ENCODE assay signal across 9 cellular contexts in the genomic region with DNA sequence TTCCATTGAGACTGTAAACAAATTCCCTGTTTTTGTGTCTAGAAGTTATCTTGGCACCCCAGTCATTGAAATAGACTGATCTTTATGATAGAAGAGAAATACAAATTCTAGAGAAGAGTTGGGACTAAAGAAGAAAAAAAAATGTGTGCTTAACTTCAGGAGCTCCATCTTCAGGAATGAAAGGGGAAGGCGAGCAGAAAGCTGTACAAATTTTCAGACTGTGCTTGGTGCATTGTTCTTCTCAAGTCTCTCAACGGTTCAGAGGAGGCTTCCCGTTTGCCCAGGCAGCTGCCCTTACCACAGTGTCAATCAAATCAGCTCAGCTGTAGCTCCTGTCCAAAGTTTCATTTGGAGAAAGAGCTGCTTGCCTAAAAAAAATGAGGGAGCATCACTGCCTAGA. TPM values are rescaled to one million over a fixed set of nuclear protein-coding genes. Genes with fewer than 3 reads are reported as not detected.
DNase-seq lines count a peak whose midpoint lies in the region; ATAC-seq and TF ChIP-seq lines count a peak whose summit lies in the region.
"Had no signal": no experiment of that assay in that cellular context is flagged by ENCODE, and none has a peak within 500 bp of the region (broad histone marks: within the 10 kb centered on the region; RNA-seq: fewer than 3 reads in every experiment).

No MANE protein-coding gene starts in this region.

- no peak overlapping the region for H3K4me3 ChIP-seq in HCT116 (replicated peaks in 1 of 2; ENCODE audit: low read depth in 1 of 2, low read length in 2 of 2)
- H3K4me3 ChIP-seq in aorta (ENCODE audit: low read length in 2 of 2), result no peak overlapping the region
- H3K4me3 ChIP-seq in testis, result no peak overlapping the region

- RAD21 ChIA-PET in HCT116 (lab: Charles Lee; ENCODE audit: low non-redundant PET in 1 of 2, low total read pairs in 2 of 2, uncharacterized antibody in 2 of 2, unreplicated experiment in 2 of 2), result interaction anchor here in 1 of 2 experiments (0.6 to 1.4 kb wide), 2 partner anchors 184 to 191 kb away, joined by 5 to 7 read pairs; no protein-coding TSS in a partner anchor

- no peak overlapping the region for H2AFZ ChIP-seq in HCT116 (ENCODE audit: low read depth, low read length, poor library complexity, severe bottlenecking)

- BruUV-seq in HCT116 (replicated peaks; lab: Mats Ljungman, UMichigan), result no TSS peak

- peaks cover 3% of the 10 kb centered on the region; the same call in 1 of the 2 replicates for H3K9me2 ChIP-seq in HCT116 (ENCODE audit: insufficient read depth)

- DNase-seq in COLO829 (ENCODE audit: low spot score) (peak; percentile 58), HCT116 (ENCODE audit: low read depth, low spot score) (peak; percentile 31), SKM-1 (lab: John Stamatoyannopoulos, UW; ENCODE audit: unreplicated experiment) (peak; percentile 9), iPS-NIHi7 (ENCODE audit: extremely low spot score) (peak; percentile 16), aorta (no peak), testis (no peak)
- DNase-seq: SHP77 treated with DMSO at 0.1 percent for 48 hours had no signal

- CTCF ChIA-PET in HCT116 (lab: Charles Lee), result interaction anchor here (1.1 to 2.7 kb wide), 3 partner anchors 25 to 183 kb away, joined by 7 to 21 read pairs (median 8); partner anchors contain the start of gene NGLY1

- H3K4me1 ChIP-seq in HCT116 (ENCODE audit: control insufficient read depth in 1 of 2, insufficient read depth in 2 of 2, low read length in 2 of 2), result no peaks in the 10 kb centered on the region
- no peaks in the 10 kb centered on the region for H3K4me1 ChIP-seq in aorta (ENCODE audit: control insufficient read depth in 1 of 2, insufficient read depth in 2 of 2, low read length in 2 of 2)
- H3K4me1 ChIP-seq in testis, result no peaks in the 10 kb centered on the region

- H3K27me3 ChIP-seq in HCT116 (ENCODE audit: insufficient read depth, low read length) (no peaks in the 10 kb centered on the region), aorta (ENCODE audit: control insufficient read depth in 1 of 2, insufficient read depth in 2 of 2, low read length in 1 of 2) (no peaks in the 10 kb centered on the region), testis (no peaks in the 10 kb centered on the region)

- ATAC-seq in HCT116 (peak; percentile 85), HG02571 (IDR thresholded peaks at IDR 0.05; ENCODE audit: unreplicated experiment) (no peak), HG03097 (IDR thresholded peaks at IDR 0.05; ENCODE audit: low FRiP score, unreplicated experiment) (no peak), aorta (ENCODE audit: low FRiP score) (no peak)

- H4K20me1 ChIP-seq in HCT116 (ENCODE audit: insufficient read depth), result no peaks in the 10 kb centered on the region

- H3K9me3 ChIP-seq in HCT116 (ENCODE audit: control insufficient read depth in 1 of 2, insufficient read depth in 1 of 2, low read depth in 1 of 2, low read length in 2 of 2) (no peaks in the 10 kb centered on the region), aorta (ENCODE audit: control insufficient read depth, low read length) (no peaks in the 10 kb centered on the region), testis (no peaks in the 10 kb centered on the region)

- TF ChIP-seq CTCF in HCT116 (IDR thresholded peaks at IDR 0.05 in 2 of 3, conservative IDR thresholded peaks at IDR 0.05 in 1 of 3; ENCODE audit: borderline replicate concordance in 1 of 3, insufficient read depth in 1 of 3, low read depth in 2 of 3, low read length in 2 of 3) (peak; percentile 29 to 42 (median 39); a peak in 5 of 6 replicates), testis (IDR thresholded peaks at IDR 0.05) (no peak)

- H3K36me3 ChIP-seq in HCT116 (ENCODE audit: control insufficient read depth in 1 of 2, insufficient read depth in 2 of 2, low read length in 2 of 2) (no peaks in the 10 kb centered on the region), aorta (ENCODE audit: control insufficient read depth in 1 of 2, insufficient read depth in 2 of 2, low read length in 1 of 2) (no peaks in the 10 kb centered on the region), testis (ENCODE audit: low read depth, missing control alignments) (no peaks in the 10 kb centered on the region)

- no peaks in the 10 kb centered on the region for H3K79me2 ChIP-seq in HCT116 (ENCODE audit: insufficient read depth, low read length)

- intact Hi-C loops in HCT116 (cut with micrococcal nuclease) (loop anchor here (1.0 kb wide), 1 partner anchor 183 kb away; no protein-coding TSS in a partner anchor), aorta (cut with DNase I) (no loop called here), testis (cut with DNase I; ENCODE audit: low total_unique reads) (no loop called here)

- TF ChIP-seq RAD21 in HCT116 (IDR thresholded peaks at IDR 0.05; ENCODE audit: low read depth), result peak; percentile 58

- 1 to 7% methylated on average over 3 of the region's 3 CpGs for WGBS in aorta, 2 donors
- WGBS in testis, 2 donors, result 13 to 25% methylated on average over 3 of the region's 3 CpGs

- H3K9ac ChIP-seq in HCT116 (ENCODE audit: low read length), result no peak overlapping the region

- no peak overlapping the region for H3K27ac ChIP-seq in HCT116 (ENCODE audit: low read depth, low read length)
- no peak overlapping the region for H3K27ac ChIP-seq in aorta (ENCODE audit: low read depth in 1 of 2, low read length in 2 of 2)
- no peak overlapping the region for H3K27ac ChIP-seq in testis

- TF ChIP-seq POLR2A in HCT116 (IDR thresholded peaks at IDR 0.05; ENCODE audit: borderline replicate concordance, extremely low read depth, insufficient read depth, insufficient read length) (no peak), testis (IDR thresholded peaks at IDR 0.05) (no peak)

- H3K4me2 ChIP-seq in HCT116 (ENCODE audit: low read length), result no peak overlapping the region

- POLR2A ChIA-PET in HCT116 (lab: Charles Lee), result no interaction called here

TF ChIP-seq in HCT116, 20 proteins besides CTCF, POLR2A, EP300 and RAD21:
- 0 out of 2 replicates have a peak, but pooled peaks have one; percentile 15 for TF ChIP-seq EGR1 (IDR thresholded peaks at IDR 0.05; ENCODE audit: low read depth)
- TF ChIP-seq EZH2phosphoT487 (IDR thresholded peaks at IDR 0.05; ENCODE audit: borderline replicate concordance), result no peak

RNA-seq across cellular contexts. Expression of gene OXSM, which starts 41.7 kb away (rescaled TPM):
- total RNA-seq in HCT116 (2021; ENCODE audit: unreplicated experiment) (17.7 TPM), aorta (1 to 10 TPM; 3.9 to 5.9 TPM), testis (10 to 100 TPM; 21.9 to 26.1 TPM)
- polyA plus RNA-seq in HCT116 (2012), result 17.9 and 25.9 TPM in 2 replicates
- polyA plus RNA-seq in aorta (1 to 10 TPM; 5.3 to 5.8 TPM), testis (ENCODE audit: insufficient read depth, low read depth, low replicate concordance) (27.8 TPM)

RNA-seq across cellular contexts. Expression of gene NGLY1, which starts 48.3 kb away (rescaled TPM):
- total RNA-seq in HCT116 (2021; ENCODE audit: unreplicated experiment), result 29.4 TPM
- polyA plus RNA-seq in HCT116 (2012), result 19.2 and 22.8 TPM in 2 replicates
- total RNA-seq in aorta, result 10 to 100 TPM; 32.0 to 37.9 TPM
- 10 to 100 TPM; 14.1 to 24.2 TPM for polyA plus RNA-seq in aorta
- total RNA-seq in testis, result 100 to 1,000 TPM in 1 of 2 donors, 10 to 100 TPM in 1; 58.2 to 107 TPM
- polyA plus RNA-seq in testis (ENCODE audit: insufficient read depth, low read depth, low replicate concordance), result 108 TPM

Comparison
In these comparisons a context has a peak if more than half of its experiments do, and no peak if none do; other contexts are left out.
1. DNase-seq: peak in COLO829 (single experiment), HCT116 (single experiment), SKM-1 (single experiment) and iPS-NIHi7 (single experiment); none in aorta (0 of 2) and testis (single experiment).
2. CTCF ChIP-seq: peak in HCT116 (3 of 3); none in testis (0 of 3).